8 cellular contexts compared by ENCODE assay signal in the genomic region with DNA sequence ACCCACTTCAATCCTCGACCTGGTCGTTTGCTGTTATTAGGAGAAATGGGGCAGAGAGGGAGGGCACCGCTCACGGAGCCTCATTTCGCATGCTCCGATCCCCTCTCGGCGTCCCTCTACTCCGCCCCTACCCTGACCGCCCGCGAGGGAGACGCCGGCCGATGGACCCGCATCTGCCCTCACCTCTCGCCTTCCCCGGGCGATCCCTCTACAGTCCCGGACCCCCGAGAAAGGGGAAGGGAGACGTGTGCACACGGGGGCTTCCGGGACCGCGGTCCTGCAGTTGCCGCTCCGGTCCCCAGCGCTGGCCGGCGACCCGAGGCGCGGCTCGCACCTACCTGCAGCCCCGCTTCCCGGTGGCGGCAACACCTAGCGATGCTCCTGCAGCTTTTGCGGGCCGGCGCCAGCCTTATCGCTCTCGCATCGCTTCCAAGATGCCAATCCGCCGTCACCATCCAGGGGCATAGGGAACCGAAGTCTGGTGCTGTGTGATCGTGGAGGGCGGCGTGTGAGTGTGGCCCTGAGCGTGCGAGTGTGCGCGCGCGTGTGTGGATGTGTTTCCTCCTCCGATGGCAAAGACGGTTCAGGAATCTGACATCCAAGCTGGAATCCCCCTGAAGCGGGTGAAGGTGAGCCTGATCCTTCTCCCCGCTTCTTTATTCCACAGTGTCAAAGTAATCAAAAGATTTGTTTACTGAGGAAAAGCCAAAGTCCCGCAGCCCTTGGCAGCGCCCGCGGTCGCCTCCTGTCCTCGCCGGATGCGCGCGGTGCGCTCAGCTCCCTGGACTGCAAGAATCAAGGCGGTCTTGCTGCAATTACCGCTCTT.
DNase-seq lines count a peak whose midpoint lies in the region; ATAC-seq and TF ChIP-seq lines count a peak whose summit lies in the region.

No MANE protein-coding gene starts in this region.

- peak in 2 of 7 experiments; percentile 10 to 53 for DNase-seq in CD8-positive, alpha-beta T cell
- DNase-seq in activated CD4-positive, alpha-beta memory T cell treated with anti-CD3 and anti-CD28 coated beads for 36 hours = peak; percentile 34
- DNase-seq in fibroblast of lung (ENCODE audit: low read depth in 2 of 2) (no peak), osteoblast (ENCODE audit: insufficient read length, low spot score, missing footprints) (peak; percentile 44), NOMO-1 treated with DMSO at 0.1 percent for 48 hours (lab: John Stamatoyannopoulos, UW; ENCODE audit: unreplicated experiment) (no peak), NCI-H2227 (lab: John Stamatoyannopoulos, UW; ENCODE audit: unreplicated experiment) (no peak), ACHN (no peak)

- intact Hi-C loops in CD8-positive, alpha-beta T cell (cut with DNase I, micrococcal nuclease) = loop anchor here (5.0 to 10.0 kb wide), 4 partner anchors 34 to 1504 kb away; no protein-coding TSS in a partner anchor
- intact Hi-C loops in activated CD4-positive, alpha-beta memory T cell treated with anti-CD3 and anti-CD28 coated beads for 36 hours (cut with micrococcal nuclease) = no loop called here

- no peak for ATAC-seq in CD8-positive, alpha-beta T cell
- ATAC-seq in GM21367 (IDR thresholded peaks at IDR 0.05; ENCODE audit: unreplicated experiment) = no peak

- H3K9me3 Mint-ChIP-seq in CD8-positive, alpha-beta T cell = no peaks in the 10 kb centered on the region
- no peaks in the 10 kb centered on the region for H3K9me3 Mint-ChIP-seq in activated CD4-positive, alpha-beta memory T cell treated with anti-CD3 and anti-CD28 coated beads for 36 hours

- H3K9ac ChIP-seq in fibroblast of lung (ENCODE audit: insufficient read depth, low read length) = no peak overlapping the region

- H3K36me3 ChIP-seq in CD8-positive, alpha-beta T cell (ENCODE audit: insufficient read depth, low read length) = no peaks in the 10 kb centered on the region
- H3K36me3 ChIP-seq in fibroblast of lung (ENCODE audit: control insufficient read depth, insufficient read depth, low read length) (no peaks in the 10 kb centered on the region), osteoblast (ENCODE audit: insufficient read depth, low read length) (no peaks in the 10 kb centered on the region)

- H2AFZ ChIP-seq in fibroblast of lung (ENCODE audit: low read length) (no peak overlapping the region), osteoblast (ENCODE audit: low read length) (peak overlapping the region; percentile 36)

- peaks cover 21% of the 10 kb centered on the region for H3K4me1 ChIP-seq in CD8-positive, alpha-beta T cell (ENCODE audit: insufficient read depth, low read length)
- H3K4me1 ChIP-seq in fibroblast of lung (ENCODE audit: control insufficient read depth, extremely low read depth, insufficient read depth, low read length) (peaks cover 3% of the 10 kb centered on the region), osteoblast (ENCODE audit: insufficient read depth, low read length) (peaks cover 14% of the 10 kb centered on the region)

- H3K27me3 Mint-ChIP-seq in CD8-positive, alpha-beta T cell (ENCODE audit: low read depth) = peaks cover 33% of the 10 kb centered on the region
- peaks cover 38% of the 10 kb centered on the region for H3K27me3 Mint-ChIP-seq in activated CD4-positive, alpha-beta memory T cell treated with anti-CD3 and anti-CD28 coated beads for 36 hours

- peaks cover 26% of the 10 kb centered on the region for H3K4me1 Mint-ChIP-seq in CD8-positive, alpha-beta T cell (ENCODE audit: low read depth)
- H3K4me1 Mint-ChIP-seq in activated CD4-positive, alpha-beta memory T cell treated with anti-CD3 and anti-CD28 coated beads for 36 hours (ENCODE audit: low read depth) = peaks cover 19% of the 10 kb centered on the region

- H3K27ac ChIP-seq in CD8-positive, alpha-beta T cell (ENCODE audit: low read depth, low read length) = no peak overlapping the region
- H3K27ac ChIP-seq in fibroblast of lung (ENCODE audit: insufficient read depth, low read length) (no peak overlapping the region), osteoblast (ENCODE audit: low read depth, low read length) (no peak overlapping the region)

- in situ Hi-C loops in ACHN (cut with HindIII; ENCODE audit: low pct_ligation_motif_present, low pct_unique_long_range_greater_than_20kb, low sequenced_read_pairs) = no loop called here

- peak overlapping the region; percentile 82 for H3K4me3 Mint-ChIP-seq in CD8-positive, alpha-beta T cell
- H3K4me3 Mint-ChIP-seq in activated CD4-positive, alpha-beta memory T cell treated with anti-CD3 and anti-CD28 coated beads for 36 hours = peak overlapping the region; percentile 62

- peaks cover 15% of the 10 kb centered on the region for H3K27me3 ChIP-seq in CD8-positive, alpha-beta T cell (ENCODE audit: insufficient read depth, low read length)
- H3K27me3 ChIP-seq in fibroblast of lung (ENCODE audit: control insufficient read depth, insufficient read depth, low read length) (peaks cover 26% of the 10 kb centered on the region), osteoblast (ENCODE audit: insufficient read depth, low read length) (peaks cover 43% of the 10 kb centered on the region)

- no peaks in the 10 kb centered on the region for H3K9me3 ChIP-seq in CD8-positive, alpha-beta T cell (ENCODE audit: low read length)
- no peaks in the 10 kb centered on the region for H3K9me3 ChIP-seq in fibroblast of lung (ENCODE audit: control insufficient read depth, insufficient read depth, low read depth, low read length)
- H3K9me3 ChIP-seq in osteoblast (ENCODE audit: low read depth, low read length) = no peaks in the 10 kb centered on the region

- no peaks in the 10 kb centered on the region for H4K20me1 ChIP-seq in fibroblast of lung (ENCODE audit: control insufficient read depth, extremely low read depth, insufficient read depth, low read length)
- no peaks in the 10 kb centered on the region for H4K20me1 ChIP-seq in osteoblast (ENCODE audit: insufficient read depth, low read length)

- TF ChIP-seq CTCF in CD8-positive, alpha-beta T cell (IDR thresholded peaks at IDR 0.05) = no peak
- TF ChIP-seq CTCF in fibroblast of lung (conservative IDR thresholded peaks at IDR 0.05 in 1 of 2, IDR thresholded peaks at IDR 0.05 in 1 of 2; ENCODE audit: low read depth in 1 of 2, low read length in 2 of 2) (no peak), osteoblast (IDR thresholded peaks at IDR 0.05; ENCODE audit: extremely low read depth, low read depth, low read length) (no peak)

- H3K79me2 ChIP-seq in fibroblast of lung (ENCODE audit: control insufficient read depth, insufficient read depth, low read length) (no peaks in the 10 kb centered on the region), osteoblast (ENCODE audit: insufficient read depth, low read length) (no peaks in the 10 kb centered on the region)

- no peaks in the 10 kb centered on the region for H3K36me3 Mint-ChIP-seq in CD8-positive, alpha-beta T cell
- no peaks in the 10 kb centered on the region for H3K36me3 Mint-ChIP-seq in activated CD4-positive, alpha-beta memory T cell treated with anti-CD3 and anti-CD28 coated beads for 36 hours

- H3K4me2 ChIP-seq in fibroblast of lung (ENCODE audit: extremely low read depth, insufficient read depth, low read length) (peak overlapping the region; percentile 88), osteoblast (ENCODE audit: insufficient read depth, low read length) (peak overlapping the region; percentile 74)

- POLR2A ChIA-PET in CD8-positive, alpha-beta T cell (lab: Charles Lee) = no interaction called here
- POLR2A ChIA-PET in activated CD4-positive, alpha-beta memory T cell treated with anti-CD3 and anti-CD28 coated beads for 36 hours (lab: Charles Lee) = no interaction called here

- CTCF ChIA-PET in CD8-positive, alpha-beta T cell (lab: Charles Lee) = interaction anchor here (0.7 to 2.7 kb wide), 3 partner anchors 9 to 31 kb away, joined by 3 to 16 read pairs (median 3); no protein-coding TSS in a partner anchor
- CTCF ChIA-PET in activated CD4-positive, alpha-beta memory T cell treated with anti-CD3 and anti-CD28 coated beads for 36 hours (lab: Charles Lee) = no interaction called here

- H3K27ac Mint-ChIP-seq in CD8-positive, alpha-beta T cell = no peak overlapping the region
- no peak overlapping the region for H3K27ac Mint-ChIP-seq in activated CD4-positive, alpha-beta memory T cell treated with anti-CD3 and anti-CD28 coated beads for 36 hours

- H3K4me3 ChIP-seq in CD8-positive, alpha-beta T cell (ENCODE audit: low read depth, low read length) = peak overlapping the region; percentile 65
- H3K4me3 ChIP-seq in fibroblast of lung (replicated peaks in 1 of 4; ENCODE audit: control extremely low read depth in 1 of 4, insufficient read depth in 1 of 4, low read depth in 3 of 4, low read length in 4 of 4) (peak overlapping the region in 2 of 4 experiments; percentile 54 to 58), osteoblast (ENCODE audit: insufficient read depth, low read length) (peak overlapping the region; percentile 40)

Comparison
In these comparisons a context has a peak if more than half of its experiments do, and no peak if none do; other contexts are left out.
1. DNase-seq: peak in activated CD4-positive, alpha-beta memory T cell treated with anti-CD3 and anti-CD28 coated beads for 36 hours (single experiment) and osteoblast (single experiment); none in fibroblast of lung (0 of 2), NOMO-1 treated with DMSO at 0.1 percent for 48 hours (single experiment), NCI-H2227 (single experiment) and ACHN (single experiment).